Comparison of ENCODE assay signal across 1 cellular context in the genomic region with DNA sequence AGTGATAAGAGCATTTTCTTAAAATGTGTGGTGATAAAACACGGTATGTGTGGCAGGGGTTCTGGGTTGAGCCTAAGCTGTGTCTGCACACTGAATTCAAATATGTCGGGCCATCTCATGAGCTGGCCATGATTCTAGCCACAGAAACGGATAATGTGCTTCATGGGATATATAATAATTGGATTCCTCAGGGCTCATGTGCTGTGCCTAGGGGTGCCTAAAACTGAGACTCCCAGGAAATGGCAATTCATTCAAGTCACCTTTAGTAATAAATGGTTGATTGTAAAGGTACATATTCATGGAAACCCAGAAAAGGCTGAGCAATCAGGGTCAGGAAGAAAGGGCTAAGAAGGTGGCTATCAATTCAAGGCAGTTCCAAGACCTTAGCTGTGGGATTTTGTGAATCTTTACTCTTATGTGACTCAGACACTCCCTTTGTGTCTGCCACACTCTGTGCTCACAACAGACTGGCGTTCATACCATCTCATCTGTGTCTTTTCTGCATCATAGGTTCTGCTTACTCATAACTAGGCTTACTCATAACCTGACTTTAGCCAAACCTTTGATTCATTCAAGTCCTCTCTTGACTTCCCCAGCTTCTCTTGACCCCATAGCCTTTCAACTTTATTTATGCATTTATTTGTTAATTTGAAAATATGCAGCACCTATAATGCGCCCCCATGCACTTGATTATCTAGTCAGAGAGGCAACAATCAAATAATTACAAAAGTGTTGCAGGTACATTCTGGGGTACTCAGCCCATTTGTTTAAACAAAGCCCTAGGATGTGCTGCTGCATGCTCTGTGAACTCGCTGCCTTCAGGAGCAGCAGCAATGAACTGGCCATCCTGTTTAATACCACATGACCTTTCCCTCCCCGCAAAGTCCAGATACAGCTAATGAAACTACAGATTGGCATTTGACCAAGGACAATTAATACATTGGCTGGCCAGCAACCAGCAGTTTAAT.
TF ChIP-seq lines count a peak whose summit lies in the region.

No MANE protein-coding gene starts in this region.

TF ChIP-seq in GM12878, 131 proteins besides CTCF, POLR2A, EP300 and RAD21 (continued from another document and continues in another):
- no peak for TF ChIP-seq ASH2L (IDR thresholded peaks at IDR 0.05; ENCODE audit: borderline replicate concordance, low read depth)
- TF ChIP-seq IKZF2 (IDR thresholded peaks at IDR 0.05) = peak; percentile 62 to 83; a peak in 3 of 4 replicates
- no peak for TF ChIP-seq NFXL1 (IDR thresholded peaks at IDR 0.05; ENCODE audit: borderline replicate concordance)
- peak; percentile 68; the same call in 1 of the 2 replicates for TF ChIP-seq ATF7 (IDR thresholded peaks at IDR 0.05; ENCODE audit: low read depth)
- TF ChIP-seq RUNX3 (IDR thresholded peaks at IDR 0.05; ENCODE audit: low read length) = peak; percentile 81
- TF ChIP-seq, protein P1, sequence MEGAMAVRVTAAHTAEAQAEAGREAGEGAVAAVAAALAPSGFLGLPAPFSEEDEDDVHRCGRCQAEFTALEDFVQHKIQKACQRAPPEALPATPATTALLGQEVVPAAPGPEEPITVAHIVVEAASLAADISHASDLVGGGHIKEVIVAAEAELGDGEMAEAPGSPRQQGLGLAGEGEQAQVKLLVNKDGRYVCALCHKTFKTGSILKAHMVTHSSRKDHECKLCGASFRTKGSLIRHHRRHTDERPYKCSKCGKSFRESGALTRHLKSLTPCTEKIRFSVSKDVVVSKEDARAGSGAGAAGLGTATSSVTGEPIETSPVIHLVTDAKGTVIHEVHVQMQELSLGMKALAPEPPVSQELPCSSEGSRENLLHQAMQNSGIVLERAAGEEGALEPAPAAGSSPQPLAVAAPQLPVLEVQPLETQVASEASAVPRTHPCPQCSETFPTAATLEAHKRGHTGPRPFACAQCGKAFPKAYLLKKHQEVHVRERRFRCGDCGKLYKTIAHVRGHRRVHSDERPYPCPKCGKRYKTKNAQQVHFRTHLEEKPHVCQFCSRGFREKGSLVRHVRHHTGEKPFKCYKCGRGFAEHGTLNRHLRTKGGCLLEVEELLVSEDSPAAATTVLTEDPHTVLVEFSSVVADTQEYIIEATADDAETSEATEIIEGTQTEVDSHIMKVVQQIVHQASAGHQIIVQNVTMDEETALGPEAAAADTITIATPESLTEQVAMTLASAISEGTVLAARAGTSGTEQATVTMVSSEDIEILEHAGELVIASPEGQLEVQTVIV (IDR thresholded peaks at IDR 0.05; ENCODE audit: borderline replicate concordance, partially characterized antibody) = no peak
- peak; percentile 94 for TF ChIP-seq PAX5 (IDR thresholded peaks at IDR 0.05; ENCODE audit: borderline replicate concordance, low read depth, low read length)
- TF ChIP-seq, protein P2, sequence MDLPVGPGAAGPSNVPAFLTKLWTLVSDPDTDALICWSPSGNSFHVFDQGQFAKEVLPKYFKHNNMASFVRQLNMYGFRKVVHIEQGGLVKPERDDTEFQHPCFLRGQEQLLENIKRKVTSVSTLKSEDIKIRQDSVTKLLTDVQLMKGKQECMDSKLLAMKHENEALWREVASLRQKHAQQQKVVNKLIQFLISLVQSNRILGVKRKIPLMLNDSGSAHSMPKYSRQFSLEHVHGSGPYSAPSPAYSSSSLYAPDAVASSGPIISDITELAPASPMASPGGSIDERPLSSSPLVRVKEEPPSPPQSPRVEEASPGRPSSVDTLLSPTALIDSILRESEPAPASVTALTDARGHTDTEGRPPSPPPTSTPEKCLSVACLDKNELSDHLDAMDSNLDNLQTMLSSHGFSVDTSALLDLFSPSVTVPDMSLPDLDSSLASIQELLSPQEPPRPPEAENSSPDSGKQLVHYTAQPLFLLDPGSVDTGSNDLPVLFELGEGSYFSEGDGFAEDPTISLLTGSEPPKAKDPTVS (IDR thresholded peaks at IDR 0.05; ENCODE audit: low read depth, low read length) = no peak
- peak; percentile 59 for TF ChIP-seq CREB1 (IDR thresholded peaks at IDR 0.05; ENCODE audit: low read depth)
- no peak for TF ChIP-seq POLR2AphosphoS5 (IDR thresholded peaks at IDR 0.05; ENCODE audit: low read length)
- TF ChIP-seq GATAD2B (conservative IDR thresholded peaks at IDR 0.05; ENCODE audit: low read depth) = peak; percentile 59; the same call in 1 of the 2 replicates
- TF ChIP-seq BHLHE40 (IDR thresholded peaks at IDR 0.05; ENCODE audit: borderline replicate concordance in 1 of 2, low read depth in 2 of 2, low read length in 1 of 2) = peak in 1 of 2 experiments; percentile 40; a peak in 1 of 4 replicates
- peak; percentile 39; the same call in 1 of the 2 replicates for TF ChIP-seq SREBF1 (IDR thresholded peaks at IDR 0.05; ENCODE audit: low read length)
- peak; percentile 88 for TF ChIP-seq CREM (IDR thresholded peaks at IDR 0.05; ENCODE audit: low read depth)
- TF ChIP-seq NR2C2 (IDR thresholded peaks at IDR 0.05; ENCODE audit: borderline replicate concordance, control insufficient read depth, insufficient read length, low read depth) = no peak
- peak; percentile 28; the same call in 1 of the 2 replicates for TF ChIP-seq RAD51 (IDR thresholded peaks at IDR 0.05)
- peak; percentile 68 for TF ChIP-seq GABPA (IDR thresholded peaks at IDR 0.05; ENCODE audit: low read depth)
- TF ChIP-seq MTA3 (IDR thresholded peaks at IDR 0.05; ENCODE audit: borderline replicate concordance, low read length) = peak; percentile 91
- TF ChIP-seq RELA (IDR thresholded peaks at IDR 0.05; ENCODE audit: borderline replicate concordance, partially characterized antibody) = peak; percentile 65
- TF ChIP-seq RCOR1 (conservative IDR thresholded peaks at IDR 0.05; ENCODE audit: low read depth, low read length) = 0 out of 2 replicates have a peak, but pooled peaks have one; percentile 43
- TF ChIP-seq, protein P3, sequence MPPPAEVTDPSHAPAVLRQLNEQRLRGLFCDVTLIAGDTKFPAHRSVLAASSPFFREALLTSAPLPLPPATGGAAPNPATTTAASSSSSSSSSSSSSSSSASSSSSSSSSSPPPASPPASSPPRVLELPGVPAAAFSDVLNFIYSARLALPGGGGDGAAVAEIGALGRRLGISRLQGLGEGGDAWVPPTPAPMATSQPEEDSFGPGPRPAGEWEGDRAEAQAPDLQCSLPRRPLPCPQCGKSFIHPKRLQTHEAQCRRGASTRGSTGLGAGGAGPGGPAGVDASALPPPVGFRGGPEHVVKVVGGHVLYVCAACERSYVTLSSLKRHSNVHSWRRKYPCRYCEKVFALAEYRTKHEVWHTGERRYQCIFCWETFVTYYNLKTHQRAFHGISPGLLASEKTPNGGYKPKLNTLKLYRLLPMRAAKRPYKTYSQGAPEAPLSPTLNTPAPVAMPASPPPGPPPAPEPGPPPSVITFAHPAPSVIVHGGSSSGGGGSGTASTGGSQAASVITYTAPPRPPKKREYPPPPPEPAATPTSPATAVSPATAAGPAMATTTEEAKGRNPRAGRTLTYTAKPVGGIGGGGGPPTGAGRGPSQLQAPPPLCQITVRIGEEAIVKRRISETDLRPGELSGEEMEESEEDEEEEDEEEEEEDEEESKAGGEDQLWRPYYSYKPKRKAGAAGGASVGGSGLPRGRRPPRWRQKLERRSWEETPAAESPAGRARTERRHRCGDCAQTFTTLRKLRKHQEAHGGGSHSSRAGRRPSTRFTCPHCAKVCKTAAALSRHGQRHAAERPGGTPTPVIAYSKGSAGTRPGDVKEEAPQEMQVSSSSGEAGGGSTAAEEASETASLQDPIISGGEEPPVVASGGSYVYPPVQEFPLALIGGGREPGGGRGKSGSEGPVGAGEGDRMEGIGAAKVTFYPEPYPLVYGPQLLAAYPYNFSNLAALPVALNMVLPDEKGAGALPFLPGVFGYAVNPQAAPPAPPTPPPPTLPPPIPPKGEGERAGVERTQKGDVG (CRISPR knock-in tag; IDR thresholded peaks at IDR 0.05) = no peak
- TF ChIP-seq, protein P4, sequence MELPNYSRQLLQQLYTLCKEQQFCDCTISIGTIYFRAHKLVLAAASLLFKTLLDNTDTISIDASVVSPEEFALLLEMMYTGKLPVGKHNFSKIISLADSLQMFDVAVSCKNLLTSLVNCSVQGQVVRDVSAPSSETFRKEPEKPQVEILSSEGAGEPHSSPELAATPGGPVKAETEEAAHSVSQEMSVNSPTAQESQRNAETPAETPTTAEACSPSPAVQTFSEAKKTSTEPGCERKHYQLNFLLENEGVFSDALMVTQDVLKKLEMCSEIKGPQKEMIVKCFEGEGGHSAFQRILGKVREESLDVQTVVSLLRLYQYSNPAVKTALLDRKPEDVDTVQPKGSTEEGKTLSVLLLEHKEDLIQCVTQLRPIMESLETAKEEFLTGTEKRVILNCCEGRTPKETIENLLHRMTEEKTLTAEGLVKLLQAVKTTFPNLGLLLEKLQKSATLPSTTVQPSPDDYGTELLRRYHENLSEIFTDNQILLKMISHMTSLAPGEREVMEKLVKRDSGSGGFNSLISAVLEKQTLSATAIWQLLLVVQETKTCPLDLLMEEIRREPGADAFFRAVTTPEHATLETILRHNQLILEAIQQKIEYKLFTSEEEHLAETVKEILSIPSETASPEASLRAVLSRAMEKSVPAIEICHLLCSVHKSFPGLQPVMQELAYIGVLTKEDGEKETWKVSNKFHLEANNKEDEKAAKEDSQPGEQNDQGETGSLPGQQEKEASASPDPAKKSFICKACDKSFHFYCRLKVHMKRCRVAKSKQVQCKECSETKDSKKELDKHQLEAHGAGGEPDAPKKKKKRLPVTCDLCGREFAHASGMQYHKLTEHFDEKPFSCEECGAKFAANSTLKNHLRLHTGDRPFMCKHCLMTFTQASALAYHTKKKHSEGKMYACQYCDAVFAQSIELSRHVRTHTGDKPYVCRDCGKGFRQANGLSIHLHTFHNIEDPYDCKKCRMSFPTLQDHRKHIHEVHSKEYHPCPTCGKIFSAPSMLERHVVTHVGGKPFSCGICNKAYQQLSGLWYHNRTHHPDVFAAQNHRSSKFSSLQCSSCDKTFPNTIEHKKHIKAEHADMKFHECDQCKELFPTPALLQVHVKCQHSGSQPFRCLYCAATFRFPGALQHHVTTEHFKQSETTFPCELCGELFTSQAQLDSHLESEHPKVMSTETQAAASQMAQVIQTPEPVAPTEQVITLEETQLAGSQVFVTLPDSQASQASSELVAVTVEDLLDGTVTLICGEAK (IDR thresholded peaks at IDR 0.05; ENCODE audit: borderline replicate concordance) = peak; percentile 66; the same call in 1 of the 2 replicates
- peak; percentile 67; the same call in 1 of the 2 replicates for TF ChIP-seq SPI1 (IDR thresholded peaks at IDR 0.05; ENCODE audit: borderline replicate concordance, insufficient read depth, low read depth, low read length)
- TF ChIP-seq, protein P5, sequence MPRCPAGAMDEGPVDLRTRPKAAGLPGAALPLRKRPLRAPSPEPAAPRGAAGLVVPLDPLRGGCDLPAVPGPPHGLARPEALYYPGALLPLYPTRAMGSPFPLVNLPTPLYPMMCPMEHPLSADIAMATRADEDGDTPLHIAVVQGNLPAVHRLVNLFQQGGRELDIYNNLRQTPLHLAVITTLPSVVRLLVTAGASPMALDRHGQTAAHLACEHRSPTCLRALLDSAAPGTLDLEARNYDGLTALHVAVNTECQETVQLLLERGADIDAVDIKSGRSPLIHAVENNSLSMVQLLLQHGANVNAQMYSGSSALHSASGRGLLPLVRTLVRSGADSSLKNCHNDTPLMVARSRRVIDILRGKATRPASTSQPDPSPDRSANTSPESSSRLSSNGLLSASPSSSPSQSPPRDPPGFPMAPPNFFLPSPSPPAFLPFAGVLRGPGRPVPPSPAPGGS (IDR thresholded peaks at IDR 0.05; ENCODE audit: borderline replicate concordance, insufficient read depth, low read depth, low read length, poor library complexity, severe bottlenecking) = peak; percentile 59
- TF ChIP-seq MYC (IDR thresholded peaks at IDR 0.05; ENCODE audit: insufficient read depth, insufficient read length, insufficient replicate concordance, low read length, severe bottlenecking) = no peak
- 0 out of 2 replicates have a peak, but pooled peaks have one; percentile 11 for TF ChIP-seq MEF2A (IDR thresholded peaks at IDR 0.05; ENCODE audit: insufficient read depth, low read depth, low read length)
- no peak for TF ChIP-seq KAT2A (conservative IDR thresholded peaks at IDR 0.05; ENCODE audit: control insufficient read depth, low read depth, low read length)
- peak; percentile 94 for TF ChIP-seq TCF7 (IDR thresholded peaks at IDR 0.05; ENCODE audit: borderline replicate concordance)
- TF ChIP-seq, protein P6, sequence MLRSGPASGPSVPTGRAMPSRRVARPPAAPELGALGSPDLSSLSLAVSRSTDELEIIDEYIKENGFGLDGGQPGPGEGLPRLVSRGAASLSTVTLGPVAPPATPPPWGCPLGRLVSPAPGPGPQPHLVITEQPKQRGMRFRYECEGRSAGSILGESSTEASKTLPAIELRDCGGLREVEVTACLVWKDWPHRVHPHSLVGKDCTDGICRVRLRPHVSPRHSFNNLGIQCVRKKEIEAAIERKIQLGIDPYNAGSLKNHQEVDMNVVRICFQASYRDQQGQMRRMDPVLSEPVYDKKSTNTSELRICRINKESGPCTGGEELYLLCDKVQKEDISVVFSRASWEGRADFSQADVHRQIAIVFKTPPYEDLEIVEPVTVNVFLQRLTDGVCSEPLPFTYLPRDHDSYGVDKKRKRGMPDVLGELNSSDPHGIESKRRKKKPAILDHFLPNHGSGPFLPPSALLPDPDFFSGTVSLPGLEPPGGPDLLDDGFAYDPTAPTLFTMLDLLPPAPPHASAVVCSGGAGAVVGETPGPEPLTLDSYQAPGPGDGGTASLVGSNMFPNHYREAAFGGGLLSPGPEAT (IDR thresholded peaks at IDR 0.05; ENCODE audit: low read depth) = peak; percentile 62; the same call in 1 of the 2 replicates
- TF ChIP-seq FOXM1 (IDR thresholded peaks at IDR 0.05; ENCODE audit: low read depth, low read length) = peak; percentile 84
- TF ChIP-seq SP1 (IDR thresholded peaks at IDR 0.05; ENCODE audit: low read depth, low read length) = peak; percentile 48
- peak; percentile 90 for TF ChIP-seq JUND (IDR thresholded peaks at IDR 0.05; ENCODE audit: low read depth, low read length)
- TF ChIP-seq MTA2 (IDR thresholded peaks at IDR 0.05; ENCODE audit: low read depth) = peak; percentile 81
- no peak for TF ChIP-seq ZNF622 (IDR thresholded peaks at IDR 0.05)
- peak; percentile 99 for TF ChIP-seq IRF4 (IDR thresholded peaks at IDR 0.05; ENCODE audit: low read depth, low read length)
- peak; percentile 63; the same call in 1 of the 2 replicates for TF ChIP-seq STAT3 (IDR thresholded peaks at IDR 0.05; ENCODE audit: low read depth, low read length)
- no peak for TF ChIP-seq POLR2AphosphoS2 (IDR thresholded peaks at IDR 0.05; ENCODE audit: low read depth, low read length)
- 0 out of 2 replicates have a peak, but pooled peaks have one; percentile 72 for TF ChIP-seq HDAC2 (IDR thresholded peaks at IDR 0.05)
- peak; percentile 57; the same call in 1 of the 2 replicates for TF ChIP-seq ZNF24 (IDR thresholded peaks at IDR 0.05)
- TF ChIP-seq ZBED1 (IDR thresholded peaks at IDR 0.05; ENCODE audit: borderline replicate concordance) = peak; percentile 70; the same call in 1 of the 2 replicates
- TF ChIP-seq, protein P7, sequence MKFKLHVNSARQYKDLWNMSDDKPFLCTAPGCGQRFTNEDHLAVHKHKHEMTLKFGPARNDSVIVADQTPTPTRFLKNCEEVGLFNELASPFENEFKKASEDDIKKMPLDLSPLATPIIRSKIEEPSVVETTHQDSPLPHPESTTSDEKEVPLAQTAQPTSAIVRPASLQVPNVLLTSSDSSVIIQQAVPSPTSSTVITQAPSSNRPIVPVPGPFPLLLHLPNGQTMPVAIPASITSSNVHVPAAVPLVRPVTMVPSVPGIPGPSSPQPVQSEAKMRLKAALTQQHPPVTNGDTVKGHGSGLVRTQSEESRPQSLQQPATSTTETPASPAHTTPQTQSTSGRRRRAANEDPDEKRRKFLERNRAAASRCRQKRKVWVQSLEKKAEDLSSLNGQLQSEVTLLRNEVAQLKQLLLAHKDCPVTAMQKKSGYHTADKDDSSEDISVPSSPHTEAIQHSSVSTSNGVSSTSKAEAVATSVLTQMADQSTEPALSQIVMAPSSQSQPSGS (IDR thresholded peaks at IDR 0.05; ENCODE audit: low read length) = peak; percentile 80
- TF ChIP-seq KLF5 (IDR thresholded peaks at IDR 0.05; ENCODE audit: partially characterized antibody) = peak; percentile 51
